ENCODE assay signal across 2 cellular contexts in the genomic region with DNA sequence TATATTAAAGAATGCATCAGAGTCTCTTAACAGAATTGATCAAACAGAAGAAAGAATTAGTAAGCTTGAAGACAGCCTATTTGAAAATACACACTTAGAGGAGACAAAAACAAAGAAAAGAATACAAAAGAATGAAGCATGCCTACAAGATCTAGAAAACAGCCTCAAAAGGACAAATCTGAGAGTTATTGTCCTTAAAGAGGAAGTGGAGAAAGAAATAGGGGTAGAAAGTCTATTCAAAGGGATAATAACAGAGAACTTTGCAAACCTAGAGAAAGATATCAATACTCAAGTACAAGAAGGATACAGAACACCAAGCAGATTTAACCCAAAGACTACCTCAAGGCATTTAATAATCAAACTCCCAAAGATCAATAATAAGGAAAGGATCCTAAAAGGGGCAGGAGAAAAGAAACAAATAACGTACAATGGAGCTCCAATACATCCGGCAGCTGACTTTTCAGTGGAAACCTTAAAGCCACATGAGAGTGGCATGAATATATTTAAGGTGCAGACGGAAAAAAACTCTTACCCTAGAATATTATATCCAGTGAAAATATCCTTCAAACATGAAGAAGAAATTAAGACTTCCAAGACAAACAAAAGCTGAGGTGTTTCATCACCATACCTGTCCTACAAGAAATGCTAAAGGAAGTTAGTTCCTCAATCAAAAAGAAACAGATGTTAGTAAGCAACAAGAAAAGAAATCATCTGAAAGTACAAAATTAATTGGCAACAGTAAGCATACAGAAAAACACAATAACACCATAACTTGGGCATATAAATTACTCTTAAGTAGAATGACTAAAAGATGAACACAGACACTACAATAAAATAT.
TF ChIP-seq lines count a peak whose summit lies in the region.

No MANE protein-coding gene starts in this region.

TF ChIP-seq in HEK293, 187 proteins besides CTCF, POLR2A, EP300 and RAD21:
- TF ChIP-seq ZNF132 (tag by site-specific recombination; IDR thresholded peaks at IDR 0.05; ENCODE audit: borderline replicate concordance) = no peak
- no peak for TF ChIP-seq ZNF350 (tag by site-specific recombination; IDR thresholded peaks at IDR 0.05)
- no peak for TF ChIP-seq ZNF558 (tag by site-specific recombination; IDR thresholded peaks at IDR 0.05)
- TF ChIP-seq ZNF133 (tag by site-specific recombination; IDR thresholded peaks at IDR 0.05) = peak; percentile 68
- TF ChIP-seq, protein P1, sequence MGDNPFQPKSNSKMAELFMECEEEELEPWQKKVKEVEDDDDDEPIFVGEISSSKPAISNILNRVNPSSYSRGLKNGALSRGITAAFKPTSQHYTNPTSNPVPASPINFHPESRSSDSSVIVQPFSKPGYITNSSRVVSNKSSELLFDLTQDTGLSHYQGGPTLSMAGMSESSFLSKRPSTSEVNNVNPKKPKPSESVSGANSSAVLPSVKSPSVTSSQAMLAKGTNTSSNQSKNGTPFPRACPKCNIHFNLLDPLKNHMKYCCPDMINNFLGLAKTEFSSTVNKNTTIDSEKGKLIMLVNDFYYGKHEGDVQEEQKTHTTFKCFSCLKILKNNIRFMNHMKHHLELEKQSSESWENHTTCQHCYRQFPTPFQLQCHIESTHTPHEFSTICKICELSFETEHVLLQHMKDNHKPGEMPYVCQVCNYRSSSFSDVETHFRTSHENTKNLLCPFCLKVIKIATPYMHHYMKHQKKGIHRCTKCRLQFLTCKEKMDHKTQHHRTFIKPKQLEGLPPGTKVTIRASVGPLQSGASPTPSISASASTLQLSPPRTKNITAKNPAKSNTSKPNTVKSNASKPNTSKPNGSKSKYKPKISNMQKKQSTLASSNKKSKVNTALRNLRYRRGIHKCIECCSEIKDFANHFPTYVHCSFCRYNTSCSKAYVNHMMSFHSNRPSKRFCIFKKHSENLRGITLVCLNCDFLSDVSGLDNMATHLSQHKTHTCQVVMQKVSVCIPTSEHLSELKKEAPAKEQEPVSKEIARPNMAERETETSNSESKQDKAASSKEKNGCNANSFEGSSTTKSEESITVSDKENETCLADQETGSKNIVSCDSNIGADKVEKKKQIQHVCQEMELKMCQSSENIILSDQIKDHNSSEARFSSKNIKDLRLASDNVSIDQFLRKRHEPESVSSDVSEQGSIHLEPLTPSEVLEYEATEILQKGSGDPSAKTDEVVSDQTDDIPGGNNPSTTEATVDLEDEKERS (tag by site-specific recombination; IDR thresholded peaks at IDR 0.05) = no peak
- no peak for TF ChIP-seq ZNF600 (tag by site-specific recombination; IDR thresholded peaks at IDR 0.05)
- no peak for TF ChIP-seq ZNF362 (tag by site-specific recombination; IDR thresholded peaks at IDR 0.05)
TF ChIP-seq in HEK293: peak in this region for 1.

TF ChIP-seq in GM12878, 131 proteins besides CTCF, POLR2A, EP300 and RAD21:
- TF ChIP-seq TAF1 (IDR thresholded peaks at IDR 0.05; ENCODE audit: borderline replicate concordance, low read depth, low read length) (no peak), RFX5 (IDR thresholded peaks at IDR 0.05; ENCODE audit: low read depth, low read length) (no peak), SPI1 (IDR thresholded peaks at IDR 0.05; ENCODE audit: borderline replicate concordance, insufficient read depth, low read depth, low read length) (peak; percentile 15; the same call in 1 of the 2 replicates), TARDBP (IDR thresholded peaks at IDR 0.05; ENCODE audit: borderline replicate concordance) (no peak), CEBPB (IDR thresholded peaks at IDR 0.05; ENCODE audit: borderline replicate concordance in 1 of 2, low read depth in 2 of 2, low read length in 2 of 2) (no peak), ELK1 (IDR thresholded peaks at IDR 0.05; ENCODE audit: low read depth, low read length) (no peak)
